In genomic region chr6:124882580-124883393, GRCh38 we compare ENCODE assay signal across 13 cellular contexts.
DNase-seq lines count a peak whose midpoint lies in the region; ATAC-seq and TF ChIP-seq lines count a peak whose summit lies in the region.
"Had no signal": no experiment of that assay in that cellular context is flagged by ENCODE, and none has a peak within 500 bp of the region (broad histone marks: within the 10 kb centered on the region; RNA-seq: fewer than 3 reads in every experiment).

No MANE protein-coding gene starts in this region.

- intact Hi-C loops in mammary epithelial cell (cut with micrococcal nuclease), result loop anchor here (5.0 kb wide), 1 partner anchor 45 kb away; no protein-coding TSS in a partner anchor
- intact Hi-C loops in ovary (cut with DNase I), result no loop called here

- in situ Hi-C loops in mammary epithelial cell (cut with MboI; ENCODE audit: low sequenced_read_pairs in 2 of 2) (loop anchor here (5.0 to 25.0 kb wide), 2 partner anchors 80 to 405 kb away; partner anchors contain the start of gene RNF217 (in 1 of the 2)), HAP-1 (cut with MboI; ENCODE audit: low sequenced_read_pairs) (loop anchor here (25.0 kb wide), 1 partner anchor 880 kb away; no protein-coding TSS in a partner anchor)

- no peak for TF ChIP-seq POLR2A in ovary (IDR thresholded peaks at IDR 0.05)

- peak overlapping the region; percentile 43 for H3K4me2 ChIP-seq in mammary epithelial cell (ENCODE audit: insufficient read depth, low read depth, low read length)

- no peaks in the 10 kb centered on the region for H4K20me1 ChIP-seq in mammary epithelial cell (ENCODE audit: insufficient read depth, low read length)

- no peak overlapping the region for H3K9ac ChIP-seq in mammary epithelial cell (ENCODE audit: insufficient read depth, low read length)

- peaks cover 18% of the 10 kb centered on the region for H3K4me1 ChIP-seq in mammary epithelial cell (ENCODE audit: insufficient read depth, low read length)
- H3K4me1 ChIP-seq in ovary (ENCODE audit: insufficient read depth), result no peaks in the 10 kb centered on the region
- H3K4me1 ChIP-seq in HAP-1, result peaks cover 11% of the 10 kb centered on the region

- 22% methylated on average over 4 of the region's 4 CpGs for WGBS in mammary epithelial cell (ENCODE audit: low coverage, missing lambda C conversion rate)
- 39 to 42% (median 41%) methylated on average over 4 of the region's 4 CpGs for WGBS in ovary, 3 donors

- H3K4me3 ChIP-seq in AG09309 (ENCODE audit: control insufficient read depth, low read depth, low read length) (no peak overlapping the region), mammary epithelial cell (replicated peaks in 1 of 3; ENCODE audit: insufficient read depth in 1 of 3, low read depth in 2 of 3, low read length in 3 of 3) (peak overlapping the region in 1 of 3 experiments; percentile 3), ovary (no peak overlapping the region), HAP-1 (no peak overlapping the region)
- H3K4me3 ChIP-seq: cardiac muscle cell had no signal

- BruUV-seq in mammary epithelial cell (replicated peaks; lab: Mats Ljungman, UMichigan), result no TSS peak

- no peak overlapping the region for H2AFZ ChIP-seq in mammary epithelial cell (ENCODE audit: low read depth, low read length)

- H3K36me3 ChIP-seq in mammary epithelial cell (ENCODE audit: insufficient read depth, low read length) (no peaks in the 10 kb centered on the region), ovary (no peaks in the 10 kb centered on the region), HAP-1 (replicated peaks) (no peaks in the 10 kb centered on the region)
- H3K36me3 ChIP-seq: cardiac muscle cell, neutrophil had no signal

- dilution Hi-C loops in mammary epithelial cell (cut with HindIII; ENCODE audit: low sequenced_read_pairs), result no loop called here

- H3K79me2 ChIP-seq in mammary epithelial cell (ENCODE audit: insufficient read depth, low read length), result no peaks in the 10 kb centered on the region

- no peaks in the 10 kb centered on the region for H3K9me3 ChIP-seq in mammary epithelial cell (replicated peaks; ENCODE audit: insufficient read depth, low read length)
- no peaks in the 10 kb centered on the region for H3K9me3 ChIP-seq in ovary
- no peaks in the 10 kb centered on the region for H3K9me3 ChIP-seq in HAP-1
- H3K9me3 ChIP-seq: neutrophil had no signal

- no peak for TF ChIP-seq EP300 in ovary (IDR thresholded peaks at IDR 0.05)

- CTCF ChIA-PET in mammary epithelial cell (lab: Charles Lee; ENCODE audit: low non-redundant PET), result no interaction called here

- no peak for TF ChIP-seq CTCF in AG09309 (IDR thresholded peaks at IDR 0.05; ENCODE audit: control insufficient read depth, insufficient read depth, low read depth, low read length, missing control alignments)
- TF ChIP-seq CTCF in mammary epithelial cell (conservative IDR thresholded peaks at IDR 0.05 in 1 of 2, IDR thresholded peaks at IDR 0.05 in 1 of 2; ENCODE audit: extremely low read depth in 1 of 2, insufficient read depth in 1 of 2, low read depth in 1 of 2, low read length in 2 of 2), result no peak
- TF ChIP-seq CTCF in ovary (IDR thresholded peaks at IDR 0.05), result no peak

- DNase-seq in AG09309 (ENCODE audit: low read depth) (peak; percentile 43), mammary epithelial cell (peak; percentile 26), lung microvascular endothelial cell (ENCODE audit: low read depth in 2 of 2) (peak; percentile 53 to 70), NCI-H510A treated with DMSO at 0.1 percent for 48 hours (lab: John Stamatoyannopoulos, UW) (no peak), ovary (no peak), HAP-1 (ENCODE audit: low spot score in 2 of 2) (no peak)
- DNase-seq: activated CD8-positive, alpha-beta memory T cell treated with anti-CD3 and anti-CD28 coated beads for 24 hours; SIG-M5 had no signal

- peak; percentile 1 for ATAC-seq in HG03354 (IDR thresholded peaks at IDR 0.05; ENCODE audit: poor library complexity, severe bottlenecking, unreplicated experiment)
- ATAC-seq in HG02642 (IDR thresholded peaks at IDR 0.05; ENCODE audit: poor library complexity, unreplicated experiment), result no peak

- peak overlapping the region; percentile 24 for H3K27ac ChIP-seq in mammary epithelial cell (ENCODE audit: insufficient read depth, low read depth, low read length)
- no peak overlapping the region for H3K27ac ChIP-seq in ovary
- H3K27ac ChIP-seq: cardiac muscle cell, HL-60, neutrophil had no signal

- H3K27me3 ChIP-seq in mammary epithelial cell (ENCODE audit: insufficient read depth, low read length), result no peaks in the 10 kb centered on the region
- H3K27me3 ChIP-seq in ovary, result no peaks in the 10 kb centered on the region
- peaks cover 16% of the 10 kb centered on the region for H3K27me3 ChIP-seq in HAP-1 (ENCODE audit: low read depth)
- H3K27me3 ChIP-seq: cardiac muscle cell, neutrophil had no signal

Comparison
In these comparisons a context has a peak if more than half of its experiments do, and no peak if none do; other contexts are left out.
1. DNase-seq: peak in AG09309 (single experiment), mammary epithelial cell (single experiment) and lung microvascular endothelial cell (2 of 2); none in NCI-H510A treated with DMSO at 0.1 percent for 48 hours (single experiment), ovary (0 of 5) and HAP-1 (0 of 2).